In the genomic region with DNA sequence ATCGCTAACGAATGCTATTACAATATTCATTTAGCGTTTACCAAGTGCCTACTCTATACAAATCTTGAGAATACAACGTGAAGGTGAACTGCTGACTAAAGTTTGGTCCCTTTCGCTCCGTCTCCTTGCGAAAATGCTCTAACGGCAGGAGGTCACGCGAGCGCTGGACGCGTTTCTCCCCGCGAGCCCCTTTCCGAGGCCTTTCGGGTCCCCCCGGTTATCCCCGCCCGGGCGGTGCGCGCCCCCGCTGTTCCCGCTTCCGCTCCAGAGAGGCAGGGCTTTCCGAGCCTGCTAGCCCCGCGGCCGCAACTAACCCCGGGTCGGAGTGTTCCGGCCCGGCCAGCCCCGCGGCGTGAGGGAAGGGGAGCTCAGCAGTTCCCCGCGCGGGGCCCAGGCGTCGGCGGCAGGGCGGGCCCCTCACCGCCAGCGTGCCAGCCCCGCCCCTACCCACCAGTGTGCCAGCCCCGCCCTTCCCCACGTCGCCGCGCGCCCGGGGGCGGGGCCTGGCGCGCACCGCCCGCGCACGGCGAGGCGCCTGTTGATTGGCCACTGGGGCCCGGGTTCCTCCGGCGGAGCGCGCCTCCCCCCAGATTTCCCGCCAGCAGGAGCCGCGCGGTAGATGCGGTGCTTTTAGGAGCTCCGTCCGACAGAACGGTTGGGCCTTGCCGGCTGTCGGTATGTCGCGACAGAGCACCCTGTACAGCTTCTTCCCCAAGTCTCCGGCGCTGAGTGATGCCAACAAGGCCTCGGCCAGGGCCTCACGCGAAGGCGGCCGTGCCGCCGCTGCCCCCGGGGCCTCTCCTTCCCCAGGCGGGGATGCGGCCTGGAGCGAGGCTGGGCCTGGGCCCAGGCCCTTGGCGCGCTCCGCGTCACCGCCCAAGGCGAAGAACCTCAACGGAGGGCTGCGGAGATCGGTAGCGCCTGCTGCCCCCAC, we compare ENCODE assay signal across 8 cellular contexts. TPM values are rescaled to one million over a fixed set of nuclear protein-coding genes. Genes with fewer than 3 reads are reported as not detected.
DNase-seq lines count a peak whose midpoint lies in the region; ATAC-seq, FAIRE-seq and TF ChIP-seq lines count a peak whose summit lies in the region.

A gene with protein sequence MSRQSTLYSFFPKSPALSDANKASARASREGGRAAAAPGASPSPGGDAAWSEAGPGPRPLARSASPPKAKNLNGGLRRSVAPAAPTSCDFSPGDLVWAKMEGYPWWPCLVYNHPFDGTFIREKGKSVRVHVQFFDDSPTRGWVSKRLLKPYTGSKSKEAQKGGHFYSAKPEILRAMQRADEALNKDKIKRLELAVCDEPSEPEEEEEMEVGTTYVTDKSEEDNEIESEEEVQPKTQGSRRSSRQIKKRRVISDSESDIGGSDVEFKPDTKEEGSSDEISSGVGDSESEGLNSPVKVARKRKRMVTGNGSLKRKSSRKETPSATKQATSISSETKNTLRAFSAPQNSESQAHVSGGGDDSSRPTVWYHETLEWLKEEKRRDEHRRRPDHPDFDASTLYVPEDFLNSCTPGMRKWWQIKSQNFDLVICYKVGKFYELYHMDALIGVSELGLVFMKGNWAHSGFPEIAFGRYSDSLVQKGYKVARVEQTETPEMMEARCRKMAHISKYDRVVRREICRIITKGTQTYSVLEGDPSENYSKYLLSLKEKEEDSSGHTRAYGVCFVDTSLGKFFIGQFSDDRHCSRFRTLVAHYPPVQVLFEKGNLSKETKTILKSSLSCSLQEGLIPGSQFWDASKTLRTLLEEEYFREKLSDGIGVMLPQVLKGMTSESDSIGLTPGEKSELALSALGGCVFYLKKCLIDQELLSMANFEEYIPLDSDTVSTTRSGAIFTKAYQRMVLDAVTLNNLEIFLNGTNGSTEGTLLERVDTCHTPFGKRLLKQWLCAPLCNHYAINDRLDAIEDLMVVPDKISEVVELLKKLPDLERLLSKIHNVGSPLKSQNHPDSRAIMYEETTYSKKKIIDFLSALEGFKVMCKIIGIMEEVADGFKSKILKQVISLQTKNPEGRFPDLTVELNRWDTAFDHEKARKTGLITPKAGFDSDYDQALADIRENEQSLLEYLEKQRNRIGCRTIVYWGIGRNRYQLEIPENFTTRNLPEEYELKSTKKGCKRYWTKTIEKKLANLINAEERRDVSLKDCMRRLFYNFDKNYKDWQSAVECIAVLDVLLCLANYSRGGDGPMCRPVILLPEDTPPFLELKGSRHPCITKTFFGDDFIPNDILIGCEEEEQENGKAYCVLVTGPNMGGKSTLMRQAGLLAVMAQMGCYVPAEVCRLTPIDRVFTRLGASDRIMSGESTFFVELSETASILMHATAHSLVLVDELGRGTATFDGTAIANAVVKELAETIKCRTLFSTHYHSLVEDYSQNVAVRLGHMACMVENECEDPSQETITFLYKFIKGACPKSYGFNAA (N-terminal part only) (plus strand): TSS at position 589 of the 934 bp plus-strand sequence. CDS start 89 bp downstream, at position 678.

- FAIRE-seq in GM19239 (lab: Jason Lieb, UNC) = no peak

- no peak for TF ChIP-seq CTCF in BE2C (IDR thresholded peaks at IDR 0.05; ENCODE audit: low read depth, low read length)

- peak within 1 kb of the TSS; percentile 93 for H3K27ac ChIP-seq in cingulate gyrus (ENCODE audit: low read depth, low read length)

- H3K4me3 ChIP-seq in BE2C (ENCODE audit: low read depth, low read length) = peak within 1 kb of the TSS; percentile 66

- intact Hi-C loops in left colon (cut with DNase I, micrococcal nuclease) = no loop called here

- no peaks in the 10 kb centered on the region for H3K36me3 ChIP-seq in BE2C

- H3K27me3 ChIP-seq in BE2C = no peaks in the 10 kb centered on the region

- DNase-seq in BE2C (peak; percentile 85), GM19239 (ENCODE audit: insufficient read length, low spot score) (peak; percentile 94), NCI-H510A treated with DMSO at 0.1 percent for 48 hours (lab: John Stamatoyannopoulos, UW) (peak; percentile 89), left colon (peak; percentile 88 to 90)
- DNase-seq in activated CD4-positive, alpha-beta T cell treated with anti-CD3 and anti-CD28 coated beads for 4 hours = peak; percentile 86 to 89
- DNase-seq in stimulated activated CD4-positive, alpha-beta T cell treated with anti-CD3 and anti-CD28 coated beads, Interleukin-1b, Interleukin-23, amount 100 ng/mL, for 48 hours = peak; percentile 87

- ATAC-seq in HG03442 (IDR thresholded peaks at IDR 0.05; ENCODE audit: unreplicated experiment) (peak; percentile 81), left colon (peak; percentile 93)

- no peaks in the 10 kb centered on the region for H3K9me3 ChIP-seq in BE2C

- H3K4me1 ChIP-seq in BE2C = no peaks in the 10 kb centered on the region

RNA-seq across cellular contexts. Expression of the gene that starts here (rescaled TPM):
- polyA plus RNA-seq in BE2C (2012; ENCODE audit: insufficient read depth, insufficient read length, low read depth) = 9.3 TPM
- 10 to 100 TPM; 16.4 to 18.2 TPM for total RNA-seq in left colon

Comparison
In these comparisons a context has a peak if more than half of its experiments do, and no peak if none do; other contexts are left out.
1. Peak in every context shown above with its lines: DNase-seq, ATAC-seq, H3K4me3 ChIP-seq and H3K27ac ChIP-seq.